18 cellular contexts compared by ENCODE assay signal in genomic region chr5:72121753-72122445, GRCh38. TPM values are rescaled to one million over a fixed set of nuclear protein-coding genes. Genes with fewer than 3 reads are reported as not detected.
DNase-seq lines count a peak whose midpoint lies in the region; ATAC-seq and TF ChIP-seq lines count a peak whose summit lies in the region.
"Had no signal": no experiment of that assay in that cellular context is flagged by ENCODE, and none has a peak within 500 bp of the region (broad histone marks: within the 10 kb centered on the region; RNA-seq: fewer than 3 reads in every experiment).

No MANE protein-coding gene starts in this region.

- no peak for TF ChIP-seq CTCF in SK-N-SH (IDR thresholded peaks at IDR 0.05)
- TF ChIP-seq CTCF in endodermal cell (conservative IDR thresholded peaks at IDR 0.05) = no peak
- TF ChIP-seq CTCF in type B pancreatic cell (conservative IDR thresholded peaks at IDR 0.05) = no peak
- TF ChIP-seq CTCF in foreskin keratinocyte (conservative IDR thresholded peaks at IDR 0.05) = no peak

- peaks cover 30 to 53% of the 10 kb centered on the region in 2 experiments for H3K4me1 ChIP-seq in SK-N-SH (ENCODE audit: control insufficient read depth in 1 of 2, insufficient read depth in 2 of 2, low read depth in 1 of 2, low read length in 1 of 2)
- H3K4me1 ChIP-seq in endodermal cell (ENCODE audit: control insufficient read depth, insufficient read depth, low read length) = no peaks in the 10 kb centered on the region
- peaks cover 15% of the 10 kb centered on the region for H3K4me1 ChIP-seq in foreskin keratinocyte

- no peaks in the 10 kb centered on the region for H3K27me3 ChIP-seq in SK-N-SH (ENCODE audit: insufficient read depth)
- H3K27me3 ChIP-seq in endodermal cell (ENCODE audit: control insufficient read depth, insufficient read depth, low read length, poor library complexity, severe bottlenecking) = no peaks in the 10 kb centered on the region
- H3K27me3 ChIP-seq in foreskin keratinocyte = no peaks in the 10 kb centered on the region

- no peak overlapping the region for H3K4me3 ChIP-seq in SK-N-SH (ENCODE audit: low read depth in 2 of 2, low read length in 1 of 2)
- H3K4me3 ChIP-seq in endodermal cell (ENCODE audit: low read length) = no peak overlapping the region
- H3K4me3 ChIP-seq: stomach had no signal

- H3K4me1 Mint-ChIP-seq in endodermal cell (peaks cover 38% of the 10 kb centered on the region), type B pancreatic cell (ENCODE audit: unreplicated experiment) (peaks cover 53% of the 10 kb centered on the region)
- H3K4me1 Mint-ChIP-seq: CD14-positive monocyte; naive thymus-derived CD8-positive, alpha-beta T cell; T-cell had no signal

- H3K9me3 Mint-ChIP-seq in endodermal cell (no peaks in the 10 kb centered on the region), type B pancreatic cell (no peaks in the 10 kb centered on the region)
- H3K9me3 Mint-ChIP-seq: T-cell had no signal

- H3K27me3 Mint-ChIP-seq in endodermal cell (ENCODE audit: insufficient read depth) (no peaks in the 10 kb centered on the region), type B pancreatic cell (no peaks in the 10 kb centered on the region)

- H3K9ac ChIP-seq in SK-N-SH (no peak overlapping the region), endodermal cell (ENCODE audit: extremely low read depth, low read length, poor library complexity, severe bottlenecking) (no peak overlapping the region)

- H3K27ac Mint-ChIP-seq in endodermal cell (no peak overlapping the region), type B pancreatic cell (peak overlapping the region; percentile 11)
- H3K27ac Mint-ChIP-seq: CD14-positive monocyte; naive thymus-derived CD8-positive, alpha-beta T cell; T-cell had no signal

- DNase-seq in SK-N-SH (no peak), NCI-H2227 (lab: John Stamatoyannopoulos, UW; ENCODE audit: unreplicated experiment) (peak; percentile 64), endodermal cell (no peak), type B pancreatic cell (ENCODE audit: extremely low spot score, unreplicated experiment) (no peak), NCI-H510A (lab: John Stamatoyannopoulos, UW) (no peak), foreskin keratinocyte (no peak)
- DNase-seq: activated CD4-positive, CD25-positive, alpha-beta regulatory T cell; activated effector memory CD4-positive, alpha-beta T cell treated with anti-CD3 and anti-CD28 coated beads, Interleukin-2, amount 50 U/mL, for 16 hours; amygdala; EL; Kasumi-1; naive thymus-derived CD8-positive, alpha-beta T cell; stomach; T-cell had no signal

- WGBS in SK-N-SH (ENCODE audit: low lambda C conversion rate) = 86% methylated on average over 12 of the region's 12 CpGs
- WGBS in endodermal cell (ENCODE audit: insufficient coverage in 1 of 2, insufficient read length in 1 of 2), 2 experiments = 37 to 71% methylated on average over 7 to 12 of the region's 12 CpGs

- H3K36me3 Mint-ChIP-seq in endodermal cell (ENCODE audit: low read depth) (peaks cover 51% of the 10 kb centered on the region), type B pancreatic cell (peaks cover 29% of the 10 kb centered on the region)
- H3K36me3 Mint-ChIP-seq: CD14-positive monocyte; naive thymus-derived CD8-positive, alpha-beta T cell; T-cell had no signal

- no peak for TF ChIP-seq EP300 in SK-N-SH (IDR thresholded peaks at IDR 0.05; ENCODE audit: borderline replicate concordance in 1 of 2, low read depth in 1 of 2, low read length in 1 of 2)

- peaks cover 82% of the 10 kb centered on the region for H3F3A ChIP-seq in SK-N-SH (replicated peaks; ENCODE audit: insufficient read depth)

- ATAC-seq in SK-N-SH treated with all-trans-retinoic acid at 6 μM for 48 hours (no peak; the same call in 1 of the 3 replicates), foreskin keratinocyte (no peak), GM18520 (IDR thresholded peaks at IDR 0.05; ENCODE audit: unreplicated experiment) (no peak)
- ATAC-seq: esophagus mucosa; naive thymus-derived CD8-positive, alpha-beta T cell; T-cell had no signal

- H3K36me3 ChIP-seq in SK-N-SH (replicated peaks in 1 of 2; ENCODE audit: control insufficient read depth in 1 of 2, insufficient read depth in 2 of 2, low read length in 1 of 2) (peaks cover 77% of the 10 kb centered on the region in 2 experiments), endodermal cell (ENCODE audit: control insufficient read depth, insufficient read depth, low read length) (peaks cover 86% of the 10 kb centered on the region)

- no peaks in the 10 kb centered on the region for H3K9me2 ChIP-seq in SK-N-SH

- H3K79me2 ChIP-seq in SK-N-SH (ENCODE audit: insufficient read depth) = peaks cover 100% of the 10 kb centered on the region

- H3K4me3 Mint-ChIP-seq in endodermal cell = no peak overlapping the region
- H3K4me3 Mint-ChIP-seq in type B pancreatic cell = peak overlapping the region; percentile 35
- H3K4me3 Mint-ChIP-seq: CD14-positive monocyte; naive thymus-derived CD8-positive, alpha-beta T cell; T-cell had no signal

- H4K20me1 ChIP-seq in SK-N-SH (ENCODE audit: insufficient read depth) = peaks cover 100% of the 10 kb centered on the region

- H2AFZ ChIP-seq in SK-N-SH (ENCODE audit: low read depth) = no peak overlapping the region

- H3K4me2 ChIP-seq in SK-N-SH = 0 out of 2 replicates have a peak overlapping the region, but pooled peaks have one; percentile 38

- CTCF ChIA-PET in SK-N-SH (lab: Yijun Ruan, JAX) = no interaction called here

- POLR2A ChIA-PET in SK-N-SH (lab: Yijun Ruan, JAX) = no interaction called here

- H3K9me3 ChIP-seq in SK-N-SH (no peaks in the 10 kb centered on the region), endodermal cell (ENCODE audit: control insufficient read depth, low read length) (peaks cover 4% of the 10 kb centered on the region)
- H3K9me3 ChIP-seq: stomach had no signal

- H3K27ac ChIP-seq in SK-N-SH (ENCODE audit: low read depth in 2 of 2, low read length in 1 of 2) (peak overlapping the region; percentile 30 to 94), endodermal cell (ENCODE audit: low read depth, low read length) (peak overlapping the region; percentile 99), foreskin keratinocyte (no peak overlapping the region)
- H3K27ac ChIP-seq: stomach had no signal

- TF ChIP-seq RAD21 in SK-N-SH (IDR thresholded peaks at IDR 0.05; ENCODE audit: low read length) = no peak

TF ChIP-seq in SK-N-SH, 30 proteins besides CTCF, POLR2A, EP300 and RAD21:
- TF ChIP-seq EZH2phosphoT487 (IDR thresholded peaks at IDR 0.05; ENCODE audit: borderline replicate concordance, low read depth) (no peak), SMC3 (IDR thresholded peaks at IDR 0.05; ENCODE audit: low read depth, low read length) (no peak), RCOR1 (IDR thresholded peaks at IDR 0.05; ENCODE audit: low read length) (no peak), GATA2 (CRISPR knock-in tag; IDR thresholded peaks at IDR 0.05) (no peak), FOSL2 (IDR thresholded peaks at IDR 0.05; ENCODE audit: borderline replicate concordance, low read depth) (no peak), TCF12 (IDR thresholded peaks at IDR 0.05) (no peak), TAF1 (IDR thresholded peaks at IDR 0.05; ENCODE audit: borderline replicate concordance, low read depth, low read length) (no peak), POLR2AphosphoS5 (IDR thresholded peaks at IDR 0.05; ENCODE audit: low read depth, low read length) (peak; percentile 22; the same call in 1 of the 2 replicates)

TF ChIP-seq in SK-N-SH treated with all-trans-retinoic acid at 6 μM for 48 hours, 23 proteins besides CTCF, POLR2A, EP300 and RAD21 (continues in another document):
- TF ChIP-seq ISL1 (CRISPR knock-in tag; IDR thresholded peaks at IDR 0.05) = no peak
- TF ChIP-seq ZNF70 (CRISPR knock-in tag; IDR thresholded peaks at IDR 0.05) = no peak
- no peak for TF ChIP-seq ZNF565 (CRISPR knock-in tag; conservative IDR thresholded peaks at IDR 0.05; ENCODE audit: low read depth)
- TF ChIP-seq SNAI2 (CRISPR knock-in tag; IDR thresholded peaks at IDR 0.05) = no peak
- no peak for TF ChIP-seq ARNTL (CRISPR knock-in tag; IDR thresholded peaks at IDR 0.05; ENCODE audit: borderline replicate concordance, low read depth)
- no peak for TF ChIP-seq ZFP3 (CRISPR knock-in tag; IDR thresholded peaks at IDR 0.05)
- TF ChIP-seq GLIS3 (CRISPR knock-in tag; IDR thresholded peaks at IDR 0.05) = no peak
- no peak for TF ChIP-seq BACH2 (CRISPR knock-in tag; IDR thresholded peaks at IDR 0.05; ENCODE audit: borderline replicate concordance)
- TF ChIP-seq CREB5 (CRISPR knock-in tag; IDR thresholded peaks at IDR 0.05; ENCODE audit: low read depth) = no peak
- no peak for TF ChIP-seq CSRNP3 (CRISPR knock-in tag; IDR thresholded peaks at IDR 0.05)
- no peak for TF ChIP-seq PPARA (CRISPR knock-in tag; IDR thresholded peaks at IDR 0.05; ENCODE audit: borderline replicate concordance)
- TF ChIP-seq ESRRG (CRISPR knock-in tag; IDR thresholded peaks at IDR 0.05) = no peak

RNA-seq across cellular contexts. Expression of gene MAP1B, which starts 14.6 kb away (rescaled TPM):
- polyA plus RNA-seq in SK-N-SH (2012; rRNA removed) = 47.5 and 48.5 TPM in 2 replicates
- polyA plus RNA-seq in SK-N-SH (2012; cell fraction: cytosol; rRNA removed) = 59.8 and 60.6 TPM in 2 replicates
- 69.5 and 70.5 TPM in 2 replicates for polyA plus RNA-seq in SK-N-SH (2012; cell fraction: nucleus; rRNA removed)
- total RNA-seq in endodermal cell = 10 to 100 TPM; 87.9 to 93.3 TPM
- 238 TPM for polyA plus RNA-seq in endodermal cell (2013, experiment 1 of 2)
- polyA plus RNA-seq in endodermal cell (2013, experiment 2 of 2) = 264 TPM
- 66.2 and 124 TPM in 2 replicates for total RNA-seq in type B pancreatic cell (ENCODE audit: low replicate concordance)
- 9.5 and 17.2 TPM in 2 replicates for total RNA-seq in foreskin keratinocyte
- 1.4 and 2.4 TPM in 2 replicates for polyA plus RNA-seq in foreskin keratinocyte
- total RNA-seq: naive thymus-derived CD8-positive, alpha-beta T cell had no signal
